ENCODE assay signal across 8 cellular contexts in genomic region chr15:58748787-58749531, GRCh38. TPM values are rescaled to one million over a fixed set of nuclear protein-coding genes. Genes with fewer than 3 reads are reported as not detected.
DNase-seq lines count a peak whose midpoint lies in the region; ATAC-seq and TF ChIP-seq lines count a peak whose summit lies in the region.

No MANE protein-coding gene starts in this region.

- peak; percentile 50 to 57 for DNase-seq in NCI-H524 (lab: John Stamatoyannopoulos, UW)
- no peak for DNase-seq in NCI-H524 treated with DMSO at 0.1 percent for 48 hours (lab: John Stamatoyannopoulos, UW)
- DNase-seq in NCI-H345 (lab: John Stamatoyannopoulos, UW): peak; percentile 29
- peak; percentile 44 for DNase-seq in activated CD8-positive, alpha-beta memory T cell treated with anti-CD3 and anti-CD28 coated beads, Interleukin-2, amount 50 U/mL, for 4 hours
- DNase-seq in epithelial cell of prostate (ENCODE audit: low read depth, low spot score): no peak
- DNase-seq in suprapubic skin (ENCODE audit: low spot score in 2 of 2): peak; percentile 76 to 84

- peak; percentile 32 for ATAC-seq in HG02938 (IDR thresholded peaks at IDR 0.05; ENCODE audit: unreplicated experiment)

- H3K4me1 ChIP-seq in mucosa of stomach (ENCODE audit: control insufficient read depth, insufficient read depth, low read length) (no peaks in the 10 kb centered on the region), suprapubic skin (peaks cover 37% of the 10 kb centered on the region)

- H3K4me3 ChIP-seq in mucosa of stomach (ENCODE audit: low read length) (peak overlapping the region; percentile 68), suprapubic skin (peak overlapping the region; percentile 96)

- no peak for TF ChIP-seq EP300 in suprapubic skin (IDR thresholded peaks at IDR 0.05)

- WGBS in suprapubic skin: 0% methylated on average over 25 of the region's 82 CpGs

- peak overlapping the region; percentile 75 for H3K9ac ChIP-seq in mucosa of stomach (ENCODE audit: low read length)

- peak overlapping the region; percentile 92 for H3K27ac ChIP-seq in epithelial cell of prostate
- peak overlapping the region; percentile 98 for H3K27ac ChIP-seq in suprapubic skin

- no peaks in the 10 kb centered on the region for H3K27me3 ChIP-seq in mucosa of stomach (ENCODE audit: control insufficient read depth, insufficient read depth, low read length)
- H3K27me3 ChIP-seq in suprapubic skin: no peaks in the 10 kb centered on the region

- H3K36me3 ChIP-seq in mucosa of stomach (ENCODE audit: control insufficient read depth, insufficient read depth, low read length) (no peaks in the 10 kb centered on the region), suprapubic skin (no peaks in the 10 kb centered on the region)

- no peak for TF ChIP-seq POLR2A in suprapubic skin (IDR thresholded peaks at IDR 0.05)

- H3K9me3 ChIP-seq in mucosa of stomach (ENCODE audit: control insufficient read depth, low read length) (no peaks in the 10 kb centered on the region), suprapubic skin (no peaks in the 10 kb centered on the region)

- no peak for TF ChIP-seq CTCF in suprapubic skin (IDR thresholded peaks at IDR 0.05)

RNA-seq across cellular contexts. Expression of gene ADAM10, which starts 0.5 kb away (rescaled TPM):
- total RNA-seq in suprapubic skin: 10 to 100 TPM; 45.1 to 57.0 (median 52.5) TPM

RNA-seq across cellular contexts. Expression of gene MINDY2, which starts 22.1 kb away (rescaled TPM):
- total RNA-seq in suprapubic skin: 10 to 100 TPM; 11.4 to 31.1 (median 20.5) TPM

Comparison
In these comparisons a context has a peak if more than half of its experiments do, and no peak if none do; other contexts are left out.
1. DNase-seq: peak in NCI-H524 (2 of 2), NCI-H345 (single experiment), activated CD8-positive, alpha-beta memory T cell treated with anti-CD3 and anti-CD28 coated beads, Interleukin-2, amount 50 U/mL, for 4 hours (single experiment) and suprapubic skin (2 of 2); none in NCI-H524 treated with DMSO at 0.1 percent for 48 hours (single experiment) and epithelial cell of prostate (single experiment).